In genomic region chr22:35993048-35993714, GRCh38 we compare ENCODE assay signal across 26 cellular contexts. TPM values are rescaled to one million over a fixed set of nuclear protein-coding genes. Genes with fewer than 3 reads are reported as not detected.
DNase-seq lines count a peak whose midpoint lies in the region; ATAC-seq, FAIRE-seq and TF ChIP-seq lines count a peak whose summit lies in the region.
"Had no signal": no experiment of that assay in that cellular context is flagged by ENCODE, and none has a peak within 500 bp of the region (broad histone marks: within the 10 kb centered on the region; RNA-seq: fewer than 3 reads in every experiment).

No MANE protein-coding gene starts in this region.

- H4K20me1 ChIP-seq in HepG2 (ENCODE audit: insufficient read depth, low read length), result no peaks in the 10 kb centered on the region
- H4K20me1 ChIP-seq: BLaER1 treated with 17β-estradiol and CSF1 and Interleukin-3, amounts not matched to agents 10 nM and 100 nM had no signal

- POLR2A ChIA-PET in HepG2 (lab: Yijun Ruan, JAX), result no interaction called here

- H3K4me1 ChIP-seq in liver (ENCODE audit: control insufficient read depth in 4 of 4, insufficient read depth in 4 of 4, low read length in 3 of 4) (peaks cover 11 to 65% (median 45%) of the 10 kb centered on the region in 4 donors), HepG2 (ENCODE audit: insufficient read depth, low read length) (peaks cover 62% of the 10 kb centered on the region), rectal smooth muscle tissue (ENCODE audit: control insufficient read depth, insufficient read depth, low read length) (peaks cover 21% of the 10 kb centered on the region), aorta (ENCODE audit: control insufficient read depth in 1 of 2, insufficient read depth in 2 of 2, low read length in 2 of 2) (peaks cover 0 to 6% of the 10 kb centered on the region in 2 donors)
- H3K4me1 ChIP-seq: HAP-1 had no signal

- H3K36me3 Mint-ChIP-seq in type B pancreatic cell, result peaks cover 20% of the 10 kb centered on the region
- H3K36me3 Mint-ChIP-seq: CD14-positive monocyte; CD8-positive, alpha-beta memory T cell had no signal

- H3K27me3 Mint-ChIP-seq in type B pancreatic cell, result no peaks in the 10 kb centered on the region
- H3K27me3 Mint-ChIP-seq: CD4-positive, alpha-beta T cell had no signal

- 53% methylated on average over 3 of the region's 3 CpGs for WGBS in liver
- 93% methylated on average over 3 of the region's 3 CpGs for WGBS in HepG2 (ENCODE audit: low lambda C conversion rate)
- WGBS in aorta, 2 donors, result 96 to 98% methylated on average over 3 of the region's 3 CpGs

- intact Hi-C loops in HepG2 (cut with micrococcal nuclease; ENCODE audit: unreplicated experiment) (no loop called here), aorta (cut with DNase I) (no loop called here)

- BruUV-seq in HepG2 (replicated peaks; lab: Mats Ljungman, UMichigan), result no TSS peak

- H2AFZ ChIP-seq in HepG2 (ENCODE audit: low read length), result no peak overlapping the region

- H3K27me3 ChIP-seq in liver (ENCODE audit: control insufficient read depth in 4 of 4, insufficient read depth in 4 of 4, low read length in 3 of 4) (no peaks in the 10 kb centered on the region), HepG2 (ENCODE audit: control insufficient read depth in 1 of 2, insufficient read depth in 2 of 2, low read length in 2 of 2) (no peaks in the 10 kb centered on the region), rectal smooth muscle tissue (ENCODE audit: control insufficient read depth, insufficient read depth, low read length) (no peaks in the 10 kb centered on the region), aorta (ENCODE audit: control insufficient read depth in 1 of 2, insufficient read depth in 2 of 2, low read length in 1 of 2) (no peaks in the 10 kb centered on the region)
- H3K27me3 ChIP-seq: BE2C; BLaER1 treated with 17β-estradiol and CSF1 and Interleukin-3, amounts not matched to agents 10 nM and 100 nM had no signal

- no peak for TF ChIP-seq POLR2A in HepG2 (IDR thresholded peaks at IDR 0.05; ENCODE audit: insufficient read depth in 1 of 2, low read depth in 2 of 2, low read length in 2 of 2)

- no peak overlapping the region for H3K4me2 ChIP-seq in HepG2 (ENCODE audit: low read depth, low read length)
- H3K4me2 ChIP-seq: A549; BLaER1 treated with 17β-estradiol and CSF1 and Interleukin-3, amounts not matched to agents 10 nM and 100 nM had no signal

- H3K36me3 ChIP-seq in liver (ENCODE audit: control insufficient read depth in 4 of 4, insufficient read depth in 3 of 4, low read depth in 1 of 4, low read length in 3 of 4), result no peaks in the 10 kb centered on the region
- H3K36me3 ChIP-seq in HepG2 (replicated peaks in 1 of 2; ENCODE audit: control insufficient read depth in 1 of 2, insufficient read depth in 2 of 2, low read length in 2 of 2), result peaks cover 0 to 5% of the 10 kb centered on the region in 2 experiments; a peak in 2 of 5 replicates
- no peaks in the 10 kb centered on the region for H3K36me3 ChIP-seq in rectal smooth muscle tissue (ENCODE audit: control insufficient read depth, insufficient read depth, low read length)
- H3K36me3 ChIP-seq in aorta (ENCODE audit: control insufficient read depth in 1 of 2, insufficient read depth in 2 of 2, low read length in 1 of 2), result no peaks in the 10 kb centered on the region
- H3K36me3 ChIP-seq: BLaER1 treated with 17β-estradiol and CSF1 and Interleukin-3, amounts not matched to agents 10 nM and 100 nM; HAP-1 had no signal

- no peak for TF ChIP-seq CTCF in liver (IDR thresholded peaks at IDR 0.05; ENCODE audit: low read depth, low read length, missing input control)
- no peak for TF ChIP-seq CTCF in HepG2 (CRISPR knock-in tag; IDR thresholded peaks at IDR 0.05)
- TF ChIP-seq CTCF in type B pancreatic cell (conservative IDR thresholded peaks at IDR 0.05), result no peak

- no peak for DNase-seq in HepG2 (ENCODE audit: low spot score)
- no peak for DNase-seq in left lobe of liver (ENCODE audit: low spot score)
- no peak for DNase-seq in dedifferentiated amniotic fluid mesenchymal stem cell (ENCODE audit: extremely low spot score)
- no peak for DNase-seq in type B pancreatic cell (ENCODE audit: extremely low spot score, unreplicated experiment)
- no peak for DNase-seq in aorta
- DNase-seq: 8988T; ACHN; AML-193; BE2C; CD4-positive, alpha-beta T cell; CD8-positive, alpha-beta memory T cell; DMS 273 treated with DMSO at 0.1 percent for 48 hours; DMS53; DMS79 treated with DMSO at 0.1 percent for 48 hours; GF-D8; GOT3 had no signal

- FAIRE-seq in HepG2 (lab: Jason Lieb, UNC), result no peak
- FAIRE-seq: A549, D721Med, GM12891, GM18507, H54 had no signal

- peak overlapping the region; percentile 38 to 70 for H3K27ac ChIP-seq in liver (ENCODE audit: low read depth in 1 of 2, low read length in 2 of 2)
- H3K27ac ChIP-seq in HepG2 (ENCODE audit: extremely low read length, insufficient read depth, low read length), result no peak overlapping the region
- H3K27ac ChIP-seq in rectal smooth muscle tissue (ENCODE audit: low read depth, low read length), result peak overlapping the region; percentile 10
- H3K27ac ChIP-seq in aorta (ENCODE audit: low read depth in 1 of 2, low read length in 2 of 2), result no peak overlapping the region
- H3K27ac ChIP-seq: A549; BLaER1 treated with 17β-estradiol and CSF1 and Interleukin-3, amounts not matched to agents 10 nM and 100 nM had no signal

- TF ChIP-seq RAD21 in liver (IDR thresholded peaks at IDR 0.05) (peak in 1 of 2 donors; percentile 55), HepG2 (CRISPR knock-in tag; IDR thresholded peaks at IDR 0.05) (no peak)

- CTCF ChIA-PET in HepG2 (lab: Yijun Ruan, JAX; ENCODE audit: low intra/inter-chr PET ratio, low total read pairs), result no interaction called here

- no peak for ATAC-seq in HepG2
- peak; percentile 75 for ATAC-seq in left lobe of liver
- ATAC-seq in aorta (ENCODE audit: low FRiP score), result no peak
- ATAC-seq: A549 had no signal

- no peak overlapping the region for H3K4me3 Mint-ChIP-seq in type B pancreatic cell
- H3K4me3 Mint-ChIP-seq: CD14-positive monocyte; CD4-positive, alpha-beta T cell; CD8-positive, alpha-beta memory T cell had no signal

- H3K4me3 ChIP-seq in liver (ENCODE audit: low read depth in 1 of 3, low read length in 3 of 3) (no peak overlapping the region), HepG2 (replicated peaks in 1 of 3; ENCODE audit: insufficient read depth in 1 of 3, low read depth in 2 of 3, low read length in 3 of 3) (no peak overlapping the region), rectal smooth muscle tissue (ENCODE audit: low read length) (no peak overlapping the region), aorta (ENCODE audit: low read length in 2 of 2) (no peak overlapping the region)
- H3K4me3 ChIP-seq: A549; BLaER1 treated with 17β-estradiol and CSF1 and Interleukin-3, amounts not matched to agents 10 nM and 100 nM; HAP-1 had no signal

- in situ Hi-C loops in HepG2 (cut with HindIII; ENCODE audit: extremely low pct_ligation_motif_present, low pct_unique_long_range_greater_than_20kb), result no loop called here

- no peak overlapping the region for H3K27ac Mint-ChIP-seq in type B pancreatic cell
- H3K27ac Mint-ChIP-seq: CD14-positive monocyte; CD4-positive, alpha-beta T cell; CD8-positive, alpha-beta memory T cell had no signal

- no peak overlapping the region for H3K9ac ChIP-seq in liver (ENCODE audit: low read depth in 1 of 2, low read length in 2 of 2)
- no peak overlapping the region for H3K9ac ChIP-seq in HepG2 (ENCODE audit: insufficient read depth, low read depth, low read length)
- H3K9ac ChIP-seq in rectal smooth muscle tissue (ENCODE audit: low read length), result no peak overlapping the region
- H3K9ac ChIP-seq: BLaER1 treated with 17β-estradiol and CSF1 and Interleukin-3, amounts not matched to agents 10 nM and 100 nM had no signal

- H3K4me1 Mint-ChIP-seq in type B pancreatic cell (ENCODE audit: unreplicated experiment), result peaks cover 21% of the 10 kb centered on the region
- H3K4me1 Mint-ChIP-seq: CD8-positive, alpha-beta memory T cell had no signal

- H3K79me2 ChIP-seq in HepG2 (ENCODE audit: insufficient read depth, low read length), result peaks cover 7% of the 10 kb centered on the region

- TF ChIP-seq EP300 in HepG2 (IDR thresholded peaks at IDR 0.05; ENCODE audit: low read depth in 2 of 2, low read length in 2 of 2) (no peak), HepG2 (CRISPR knock-in tag; IDR thresholded peaks at IDR 0.05; ENCODE audit: borderline replicate concordance) (no peak)

- H3K9me3 Mint-ChIP-seq in type B pancreatic cell, result no peaks in the 10 kb centered on the region
- H3K9me3 Mint-ChIP-seq: CD14-positive monocyte; CD4-positive, alpha-beta T cell; CD8-positive, alpha-beta memory T cell had no signal

- no peaks in the 10 kb centered on the region for H3K9me3 ChIP-seq in liver (ENCODE audit: control insufficient read depth in 4 of 4, low read length in 3 of 4)
- H3K9me3 ChIP-seq in HepG2 (ENCODE audit: low read length), result no peaks in the 10 kb centered on the region
- no peaks in the 10 kb centered on the region for H3K9me3 ChIP-seq in aorta (ENCODE audit: control insufficient read depth, low read length)
- H3K9me3 ChIP-seq: A549, BE2C, HAP-1 had no signal

RNA-seq across cellular contexts. Expression of gene RBFOX2, which starts 35.4 kb away (rescaled TPM):
- total RNA-seq in liver (10 to 100 TPM; 32.7 to 53.6 TPM), HepG2 (2016; rRNA removed; fragmentation: Illumina TruSeq; extraction: Trizol) (36.9 and 37.3 TPM in 2 replicates), left lobe of liver (25.5 TPM), type B pancreatic cell (ENCODE audit: low replicate concordance) (94.1 and 164 TPM in 2 replicates), aorta (100 to 1,000 TPM; 117 to 152 TPM)
- polyA plus RNA-seq in liver (10 to 100 TPM; 14.2 to 18.5 TPM), HepG2 (2011; rRNA removed) (39.8 and 40.4 TPM in 2 replicates), aorta (10 to 100 TPM; 29.9 to 42.5 TPM)
- total RNA-seq in HepG2 (2016; cell fraction: cytosol; rRNA removed; fragmentation: Illumina TruSeq; extraction: Trizol; ENCODE audit: low read depth), result 4.1 and 5.4 TPM in 2 replicates
- total RNA-seq in HepG2 (2016; cell fraction: insoluble cytoplasmic fraction; rRNA removed; fragmentation: Illumina TruSeq; extraction: Trizol), result 29.4 and 37.9 TPM in 2 replicates
- total RNA-seq in HepG2 (2016; cell fraction: membrane; rRNA removed; fragmentation: Illumina TruSeq; extraction: Trizol), result 12.7 and 14.1 TPM in 2 replicates
- 40.3 and 46.5 TPM in 2 replicates for total RNA-seq in HepG2 (2016; cell fraction: nucleus; rRNA removed; fragmentation: Illumina TruSeq; extraction: Trizol)
- 32.4 and 33.2 TPM in 2 replicates for polyA plus RNA-seq in HepG2 (2011; cell fraction: cytosol; rRNA removed)
- 47.0 and 52.8 TPM in 2 replicates for polyA plus RNA-seq in HepG2 (2011; cell fraction: nucleus; rRNA removed)
- polyA plus RNA-seq in HepG2 (2012), result 25.9 and 28.2 TPM in 2 replicates
- polyA plus RNA-seq in HepG2 (2016; cell fraction: cytosol; fragmentation: Illumina TruSeq; extraction: Trizol; ENCODE audit: low read depth), result 3.8 and 4.4 TPM in 2 replicates
- 27.0 and 32.5 TPM in 2 replicates for polyA plus RNA-seq in HepG2 (2016; cell fraction: insoluble cytoplasmic fraction; fragmentation: Illumina TruSeq; extraction: Trizol; ENCODE audit: low read depth)
- polyA plus RNA-seq in HepG2 (2016; cell fraction: membrane; fragmentation: Illumina TruSeq; extraction: Trizol; ENCODE audit: low read depth), result 6.8 and 8.3 TPM in 2 replicates
- polyA plus RNA-seq in HepG2 (2016; cell fraction: nucleus; fragmentation: Illumina TruSeq; extraction: Trizol; ENCODE audit: insufficient read depth, low read depth), result 34.2 and 36.8 TPM in 2 replicates
- 64.1 and 120 TPM in 2 replicates for polyA minus RNA-seq in HepG2 (2011; rRNA and poly(A)+ RNA removed; ENCODE audit: low replicate concordance)
- polyA minus RNA-seq in HepG2 (2011; cell fraction: cytosol; rRNA and poly(A)+ RNA removed), result 20.7 and 23.3 TPM in 2 replicates
- polyA minus RNA-seq in HepG2 (2011; cell fraction: nucleus; rRNA and poly(A)+ RNA removed), result 58.3 and 60.9 TPM in 2 replicates
- polyA plus RNA-seq: CD14-positive monocyte had no signal

Comparison
In these comparisons a context has a peak if more than half of its experiments do, and no peak if none do; other contexts are left out.
1. H3K27ac ChIP-seq: peak in liver (2 of 2) and rectal smooth muscle tissue (single experiment); none in HepG2 (single experiment) and aorta (0 of 2).